In genomic region chr14:75655235-75655634, GRCh38 we compare ENCODE assay signal across 3 cellular contexts.
A peak's percentile ranks its signal among the peaks of the same experiment; 100 is the strongest.
TF ChIP-seq lines count a peak whose summit lies in the region.

No MANE protein-coding gene starts in this region.

TF ChIP-seq in GM23338, 12 proteins besides CTCF, POLR2A, EP300 and RAD21 (continues in another document):
- no peak for TF ChIP-seq NANOG (IDR thresholded peaks at IDR 0.05; ENCODE audit: borderline replicate concordance)
- no peak for TF ChIP-seq ZNF462 (CRISPR knock-in tag; IDR thresholded peaks at IDR 0.05)
- TF ChIP-seq ZNF114 (CRISPR knock-in tag; IDR thresholded peaks at IDR 0.05): no peak
- TF ChIP-seq CREB1 (CRISPR knock-in tag; IDR thresholded peaks at IDR 0.05; ENCODE audit: low read depth): no peak
- no peak for TF ChIP-seq EZH2phosphoT487 (IDR thresholded peaks at IDR 0.05; ENCODE audit: unreplicated experiment)
- no peak for TF ChIP-seq STAT1 (IDR thresholded peaks at IDR 0.05; ENCODE audit: unreplicated experiment)

TF ChIP-seq in H1, 55 proteins besides CTCF, POLR2A, EP300 and RAD21:
- no peak for TF ChIP-seq POLR2AphosphoS5 (IDR thresholded peaks at IDR 0.05; ENCODE audit: low read depth, low read length)
- no peak for TF ChIP-seq TBP (IDR thresholded peaks at IDR 0.05; ENCODE audit: low read depth, low read length)
- 0 out of 2 replicates have a peak, but pooled peaks have one; percentile 57 for TF ChIP-seq SRF (IDR thresholded peaks at IDR 0.05; ENCODE audit: low read depth, low read length)

TF ChIP-seq in HEK293T, 16 proteins besides CTCF, POLR2A, EP300 and RAD21:
- TF ChIP-seq LEF1 (IDR thresholded peaks at IDR 0.05; ENCODE audit: borderline replicate concordance): no peak
- no peak for TF ChIP-seq PKNOX1 (IDR thresholded peaks at IDR 0.05)
- TF ChIP-seq L3MBTL2 (conservative IDR thresholded peaks at IDR 0.05): no peak
